ENCODE assay signal across 9 cellular contexts in the genomic region with DNA sequence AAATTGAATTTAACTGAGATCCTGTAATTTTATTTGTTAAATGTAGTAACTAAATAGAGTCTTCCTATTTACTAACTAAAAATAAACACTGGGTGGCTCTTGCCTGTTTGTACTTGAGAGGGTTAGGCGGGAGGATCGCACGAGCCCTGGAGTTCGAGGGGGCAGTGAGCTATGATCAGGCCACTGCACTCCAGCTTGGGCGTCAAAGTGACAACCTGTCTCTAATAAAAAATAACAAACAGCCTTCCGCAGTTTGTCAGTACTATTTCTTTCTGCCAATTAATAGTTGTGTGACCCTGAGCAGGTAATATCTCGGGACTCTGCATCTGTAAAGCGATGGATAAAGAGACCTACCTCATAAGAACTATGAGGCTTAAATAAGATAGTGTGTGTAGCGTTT. TPM values are rescaled to one million over a fixed set of nuclear protein-coding genes. Genes with fewer than 3 reads are reported as not detected.
DNase-seq lines count a peak whose midpoint lies in the region; ATAC-seq, FAIRE-seq and TF ChIP-seq lines count a peak whose summit lies in the region.
"Had no signal": no experiment of that assay in that cellular context is flagged by ENCODE, and none has a peak within 500 bp of the region (broad histone marks: within the 10 kb centered on the region; RNA-seq: fewer than 3 reads in every experiment).

No MANE protein-coding gene starts in this region.

- FAIRE-seq in pancreas (lab: Jason Lieb, UNC) (no peak), GM12892 (lab: Jason Lieb, UNC) (no peak)
- FAIRE-seq: TTC549 had no signal

- intact Hi-C loops in esophagus muscularis mucosa (cut with DNase I) (loop anchor here (2.0 kb wide), 1 partner anchor 41 kb away; a partner anchor contains a TSS), pancreas (cut with DNase I) (no loop called here)

- H3K36me3 ChIP-seq in esophagus muscularis mucosa: peaks cover 0 to 13% (median 10%) of the 10 kb centered on the region in 4 donors
- no peaks in the 10 kb centered on the region for H3K36me3 ChIP-seq in pancreas

- H3K4me3 ChIP-seq in esophagus muscularis mucosa: peak overlapping the region; percentile 81 to 95 (median 87)
- peak overlapping the region; percentile 51 to 94 (median 76) for H3K4me3 ChIP-seq in pancreas

- no peak for TF ChIP-seq EP300 in esophagus muscularis mucosa (IDR thresholded peaks at IDR 0.05)

- H3K27me3 ChIP-seq in esophagus muscularis mucosa (no peaks in the 10 kb centered on the region), pancreas (no peaks in the 10 kb centered on the region)

- H3K9me3 ChIP-seq in esophagus muscularis mucosa (no peaks in the 10 kb centered on the region), pancreas (no peaks in the 10 kb centered on the region)

- TF ChIP-seq POLR2A in esophagus muscularis mucosa (IDR thresholded peaks at IDR 0.05; ENCODE audit: low read depth) (no peak), GM12892 (IDR thresholded peaks at IDR 0.05; ENCODE audit: low read depth, low read length) (no peak)

- peak; percentile 24 for DNase-seq in RKO (ENCODE audit: low spot score)
- DNase-seq in esophagus muscularis mucosa (ENCODE audit: extremely low spot score): no peak
- no peak for DNase-seq in pancreas
- no peak for DNase-seq in GM12892 (ENCODE audit: insufficient read length)
- no peak for DNase-seq in activated effector memory CD4-positive, alpha-beta T cell treated with anti-CD3 and anti-CD28 coated beads, Interleukin-2, amount 50 U/mL, for 16 hours

- H3K4me1 ChIP-seq in esophagus muscularis mucosa (peaks cover 28 to 48% (median 39%) of the 10 kb centered on the region in 4 donors), pancreas (peaks cover 8 to 22% (median 20%) of the 10 kb centered on the region in 3 donors)

- WGBS in esophagus muscularis mucosa: 52% methylated on average over 9 of the region's 9 CpGs
- WGBS in pancreas, 2 donors: 4 to 12% methylated on average over 9 of the region's 9 CpGs

- peak; percentile 1 for ATAC-seq in GM21390 (IDR thresholded peaks at IDR 0.05; ENCODE audit: unreplicated experiment)
- peak in 3 of 4 donors; percentile 5 to 9 (median 6) for ATAC-seq in pancreas
- ATAC-seq in HG02588 (IDR thresholded peaks at IDR 0.05; ENCODE audit: unreplicated experiment): no peak
- ATAC-seq in GM19467 (IDR thresholded peaks at IDR 0.05; ENCODE audit: unreplicated experiment): no peak

- H3K27ac ChIP-seq in esophagus muscularis mucosa (replicated peaks in 1 of 4): peak overlapping the region; percentile 89 to 95 (median 94)
- peak overlapping the region; percentile 94 to 96 (median 95) for H3K27ac ChIP-seq in pancreas

- TF ChIP-seq CTCF in esophagus muscularis mucosa (IDR thresholded peaks at IDR 0.05) (no peak), pancreas (IDR thresholded peaks at IDR 0.05) (no peak)

RNA-seq across cellular contexts. Expression of a gene that starts 0.8 kb away (rescaled TPM):
- 10 to 100 TPM; 19.0 to 26.5 (median 22.4) TPM for total RNA-seq in esophagus muscularis mucosa
- 10 to 100 TPM in 1 of 6 donors, 1 to 10 TPM in 5; 5.5 to 10.3 (median 8.2) TPM for total RNA-seq in pancreas
- polyA plus RNA-seq in pancreas: 1 to 10 TPM; 1.9 to 3.9 TPM
- 7.6 TPM for polyA plus RNA-seq in GM12892 (2012; ENCODE audit: missing spikeins)

RNA-seq across cellular contexts. Expression of a gene that starts 11.2 kb away (rescaled TPM):
- total RNA-seq in esophagus muscularis mucosa: under 1 TPM in 2 of 4 donors, not detected in 2; under 0.01 to 0.39 TPM
- total RNA-seq in pancreas: 1 to 10 TPM in 1 of 6 donors, under 1 TPM in 5; 0.38 to 1.2 (median 0.80) TPM
- 1 to 10 TPM; 1.7 to 6.1 TPM for polyA plus RNA-seq in pancreas
- polyA plus RNA-seq in GM12892 (2012; ENCODE audit: missing spikeins): 0.17 TPM

RNA-seq across cellular contexts. Expression of a gene that starts 41.8 kb away (rescaled TPM):
- total RNA-seq in esophagus muscularis mucosa: 100 to 1,000 TPM in 1 of 4 donors, 10 to 100 TPM in 3; 75.1 to 104 (median 84.1) TPM
- 10 to 100 TPM; 49.3 to 98.1 (median 67.5) TPM for total RNA-seq in pancreas
- 10 to 100 TPM; 46.1 to 99.9 TPM for polyA plus RNA-seq in pancreas
- 83.8 TPM for polyA plus RNA-seq in GM12892 (2012; ENCODE audit: missing spikeins)

Comparison
In these comparisons a context has a peak if more than half of its experiments do, and no peak if none do; other contexts are left out.
1. ATAC-seq: peak in GM21390 (single experiment) and pancreas (3 of 4); none in HG02588 (single experiment) and GM19467 (single experiment).